In the genomic region with DNA sequence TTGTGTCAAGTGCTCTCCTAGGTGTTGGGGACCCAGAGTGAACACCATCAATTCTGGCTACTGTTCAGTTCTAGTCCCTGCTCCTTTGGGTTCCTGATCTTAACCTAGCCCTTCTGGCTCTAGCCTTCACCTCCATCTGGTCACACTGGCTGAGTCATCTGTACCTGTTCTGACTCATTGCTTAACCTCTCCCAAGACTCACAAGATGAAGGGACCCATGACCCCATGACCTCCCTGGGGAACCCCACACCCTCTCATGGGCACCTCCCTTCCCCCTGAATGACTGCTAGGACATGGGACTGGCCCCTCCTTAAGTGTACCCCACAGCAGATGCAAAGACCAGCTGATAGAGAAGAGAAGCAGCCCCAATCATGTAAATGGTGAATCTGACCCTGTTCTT, we compare ENCODE assay signal across 13 cellular contexts.
DNase-seq lines count a peak whose midpoint lies in the region; ATAC-seq and TF ChIP-seq lines count a peak whose summit lies in the region.
"Had no signal": no experiment of that assay in that cellular context is flagged by ENCODE, and none has a peak within 500 bp of the region (broad histone marks: within the 10 kb centered on the region; RNA-seq: fewer than 3 reads in every experiment).

No MANE protein-coding gene starts in this region.

- TF ChIP-seq CTCF in epithelial cell of esophagus (IDR thresholded peaks at IDR 0.05; ENCODE audit: insufficient read depth, low read depth, low read length, missing control alignments): no peak

- ATAC-seq in GM19351 (IDR thresholded peaks at IDR 0.05; ENCODE audit: unreplicated experiment) (peak; percentile 65), HG03442 (IDR thresholded peaks at IDR 0.05; ENCODE audit: unreplicated experiment) (peak; percentile 93)

- DNase-seq in GM04504 (ENCODE audit: low read depth) (peak; percentile 51), epithelial cell of esophagus (ENCODE audit: low read depth) (peak; percentile 65), NCI-H2029 treated with DMSO at 0.1 percent for 48 hours (lab: John Stamatoyannopoulos, UW) (no peak), D341Med (ENCODE audit: low spot score) (no peak), head of caudate nucleus (no peak)
- no peak for DNase-seq in activated CD8-positive, alpha-beta memory T cell treated with anti-CD3 and anti-CD28 coated beads for 24 hours
- DNase-seq: activated B cell treated with CpG ODN at 0.5 μM for 24 hours; activated effector memory CD4-positive, alpha-beta T cell treated with Interleukin-2 at 50 U/mL for 16 hours; H7; NCI-H2171; Right ventricle myocardium superior had no signal

- no peak overlapping the region for H3K4me3 ChIP-seq in epithelial cell of esophagus (ENCODE audit: low read length)

- intact Hi-C loops in head of caudate nucleus (cut with DNase I): no loop called here

Comparison
In these comparisons a context has a peak if more than half of its experiments do, and no peak if none do; other contexts are left out.
1. DNase-seq: peak in GM04504 (single experiment) and epithelial cell of esophagus (single experiment); none in NCI-H2029 treated with DMSO at 0.1 percent for 48 hours (single experiment), activated CD8-positive, alpha-beta memory T cell treated with anti-CD3 and anti-CD28 coated beads for 24 hours (single experiment), D341Med (single experiment) and head of caudate nucleus (0 of 42).